In the genomic region with DNA sequence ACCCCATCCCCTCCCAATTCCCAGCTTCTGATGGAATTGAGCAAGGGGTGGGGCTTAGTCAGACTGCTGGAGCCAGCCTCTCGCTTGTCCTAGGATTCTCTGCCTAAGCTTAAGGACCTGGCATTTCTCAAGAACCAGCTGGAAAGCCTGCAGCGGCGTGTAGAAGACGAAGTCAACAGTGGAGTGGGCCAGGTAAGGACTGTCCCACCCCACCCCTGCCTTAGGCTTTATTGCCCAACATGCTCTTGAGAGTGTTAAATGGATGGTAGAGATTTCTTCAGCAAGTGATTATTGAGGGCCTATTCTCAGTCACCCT, we compare ENCODE assay signal across 9 cellular contexts. TPM values are rescaled to one million over a fixed set of nuclear protein-coding genes. Genes with fewer than 3 reads are reported as not detected.
DNase-seq lines count a peak whose midpoint lies in the region; ATAC-seq and TF ChIP-seq lines count a peak whose summit lies in the region.
"Had no signal": no experiment of that assay in that cellular context is flagged by ENCODE, and none has a peak within 500 bp of the region (broad histone marks: within the 10 kb centered on the region; RNA-seq: fewer than 3 reads in every experiment).

No MANE protein-coding gene starts in this region.

- H4K8ac ChIP-seq in trophoblast cell (ENCODE audit: low read depth, low read length): no peak overlapping the region

- H2AK5ac ChIP-seq in trophoblast cell (ENCODE audit: low read length): no peak overlapping the region

- peak overlapping the region in 2 of 4 donors; percentile 72 to 81 for H3K4me3 ChIP-seq in Peyer's patch
- H3K4me3 ChIP-seq in epithelial cell of esophagus (ENCODE audit: low read length): peak overlapping the region; percentile 90
- no peak overlapping the region for H3K4me3 ChIP-seq in trophoblast cell (ENCODE audit: low read depth, low read length)

- H3K18ac ChIP-seq in trophoblast cell (ENCODE audit: low read length): no peak overlapping the region

- H2AFZ ChIP-seq in trophoblast cell (ENCODE audit: insufficient read depth, low read length, poor library complexity): no peak overlapping the region

- H3K36me3 ChIP-seq in Peyer's patch (peaks cover 0 to 30% (median 0%) of the 10 kb centered on the region in 3 donors), trophoblast cell (ENCODE audit: control insufficient read depth in 1 of 2, insufficient read depth in 2 of 2, low read length in 2 of 2) (peaks cover 25 to 27% of the 10 kb centered on the region in 2 experiments)

- H3K23ac ChIP-seq in trophoblast cell (ENCODE audit: low read length): no peak overlapping the region

- ATAC-seq in HG03439 (IDR thresholded peaks at IDR 0.05; ENCODE audit: unreplicated experiment): no peak
- no peak for ATAC-seq in GM18505 (IDR thresholded peaks at IDR 0.05; ENCODE audit: unreplicated experiment)

- no peaks in the 10 kb centered on the region for H3K9me3 ChIP-seq in Peyer's patch
- H3K9me3 ChIP-seq in trophoblast cell (ENCODE audit: insufficient read depth, low read depth, low read length): no peaks in the 10 kb centered on the region

- H3K9ac ChIP-seq in trophoblast cell (ENCODE audit: low read length): no peak overlapping the region

- no peak for TF ChIP-seq POLR2A in Peyer's patch (IDR thresholded peaks at IDR 0.05)
- TF ChIP-seq POLR2A in GM18505 (IDR thresholded peaks at IDR 0.05; ENCODE audit: borderline replicate concordance, extremely low read depth, insufficient read depth, insufficient read length): no peak

- no peak overlapping the region for H4K12ac ChIP-seq in trophoblast cell (ENCODE audit: low read depth, low read length)

- no peak overlapping the region for H4K91ac ChIP-seq in trophoblast cell (ENCODE audit: low read depth, low read length)

- no peak overlapping the region for H2BK5ac ChIP-seq in trophoblast cell (ENCODE audit: low read depth, low read length, poor library complexity)

- H3K27ac ChIP-seq in Peyer's patch: peak overlapping the region in 3 of 4 donors; percentile 90 to 95 (median 90)
- H3K27ac ChIP-seq in trophoblast cell (ENCODE audit: low read depth, low read length): no peak overlapping the region

- H2BK12ac ChIP-seq in trophoblast cell (ENCODE audit: low read length): no peak overlapping the region

- no peaks in the 10 kb centered on the region for H3K27me3 ChIP-seq in Peyer's patch
- H3K27me3 ChIP-seq in trophoblast cell (ENCODE audit: insufficient read depth, low read length): no peaks in the 10 kb centered on the region

- DNase-seq in ELF-1 (ENCODE audit: low read depth, low spot score): peak; percentile 48
- DNase-seq in Peyer's patch: peak in 1 of 3 donors; percentile 6
- peak; percentile 80 for DNase-seq in epithelial cell of esophagus (ENCODE audit: low read depth)
- peak in 1 of 2 donors; percentile 33 for DNase-seq in trophoblast cell
- DNase-seq in NCI-H146 (lab: John Stamatoyannopoulos, UW): no peak
- no peak for DNase-seq in HUDEP-2 (lab: John Stamatoyannopoulos, UW; ENCODE audit: unreplicated experiment in 76 of 76)
- DNase-seq: NCI-H510A treated with DMSO at 0.1 percent for 48 hours had no signal

- TF ChIP-seq CTCF in Peyer's patch (IDR thresholded peaks at IDR 0.05) (no peak), epithelial cell of esophagus (IDR thresholded peaks at IDR 0.05; ENCODE audit: insufficient read depth, low read depth, low read length, missing control alignments) (no peak)

- WGBS in trophoblast cell (ENCODE audit: extremely low coverage, insufficient coverage, insufficient read length): no CpG with 5 or more reads among the region's 4 CpGs

- peaks cover 10% of the 10 kb centered on the region for H3K79me2 ChIP-seq in trophoblast cell (ENCODE audit: control insufficient read depth, insufficient read depth, low read length, poor library complexity)

- H3K4me1 ChIP-seq in Peyer's patch: peaks cover 0 to 50% (median 13%) of the 10 kb centered on the region in 4 donors
- H3K4me1 ChIP-seq in trophoblast cell (ENCODE audit: control insufficient read depth in 1 of 2, insufficient read depth in 2 of 2, low read length in 2 of 2): peaks cover 7 to 28% of the 10 kb centered on the region in 2 experiments

- H3K4ac ChIP-seq in trophoblast cell (ENCODE audit: low read depth, low read length): no peak overlapping the region

- peaks cover 11% of the 10 kb centered on the region for H3K79me1 ChIP-seq in trophoblast cell (ENCODE audit: low read length)

- peak overlapping the region; percentile 85 for H3K4me2 ChIP-seq in trophoblast cell (ENCODE audit: low read length)

- H2BK120ac ChIP-seq in trophoblast cell (ENCODE audit: insufficient read depth, low read length, poor library complexity): no peak overlapping the region

- no peak overlapping the region for H3K14ac ChIP-seq in trophoblast cell (ENCODE audit: low read length)

RNA-seq across cellular contexts. Expression of gene SLC35A4, which starts 1.1 kb away (rescaled TPM):
- total RNA-seq in Peyer's patch: 10 to 100 TPM; 41.9 to 51.3 (median 49.9) TPM
- 64.7 and 66.8 TPM in 2 replicates for polyA plus RNA-seq in trophoblast cell (2013)

RNA-seq across cellular contexts. Expression of gene APBB3, which starts 1.3 kb away (rescaled TPM):
- 10 to 100 TPM; 21.7 to 78.5 (median 62.4) TPM for total RNA-seq in Peyer's patch
- polyA plus RNA-seq in trophoblast cell (2013): 7.4 and 8.2 TPM in 2 replicates

RNA-seq across cellular contexts. Expression of gene SRA1, which starts 8.5 kb away (rescaled TPM):
- 10 to 100 TPM; 19.8 to 38.6 (median 27.5) TPM for total RNA-seq in Peyer's patch
- polyA plus RNA-seq in trophoblast cell (2013): 26.1 and 29.2 TPM in 2 replicates

RNA-seq across cellular contexts. Expression of gene EIF4EBP3, which starts 18.3 kb away (rescaled TPM):
- 10 to 100 TPM in 3 of 4 donors, not detected in 1; 32.4 to 46.1 (median 32.9) TPM for total RNA-seq in Peyer's patch
- 9.4 and 10.7 TPM in 2 replicates for polyA plus RNA-seq in trophoblast cell (2013)

Comparison
In these comparisons a context has a peak if more than half of its experiments do, and no peak if none do; other contexts are left out.
1. DNase-seq: peak in ELF-1 (single experiment) and epithelial cell of esophagus (single experiment); none in NCI-H146 (single experiment) and HUDEP-2 (0 of 76).